ENCODE assay signal across 19 cellular contexts in genomic region chr10:34505338-34505737, GRCh38.
DNase-seq lines count a peak whose midpoint lies in the region; ATAC-seq and TF ChIP-seq lines count a peak whose summit lies in the region.
"Had no signal": no experiment of that assay in that cellular context is flagged by ENCODE, and none has a peak within 500 bp of the region (broad histone marks: within the 10 kb centered on the region; RNA-seq: fewer than 3 reads in every experiment).

No MANE protein-coding gene starts in this region.

- POLR2A ChIA-PET in PC-3 (lab: Charles Lee; ENCODE audit: unreplicated experiment) = no interaction called here

- H3K9me3 Mint-ChIP-seq in GM23338 (no peaks in the 10 kb centered on the region), mesothelial cell of epicardium (no peaks in the 10 kb centered on the region)
- H3K9me3 Mint-ChIP-seq: stimulated activated effector memory CD8-positive, alpha-beta T cell treated with anti-CD3 and anti-CD28 coated beads, Interleukin-12 subunit alpha, Interleukin-12 subunit beta, amount 100 ng/mL, for 72 hours had no signal

- peak overlapping the region; percentile 90 for H3K27ac Mint-ChIP-seq in GM23338
- peak overlapping the region; percentile 7 for H3K27ac Mint-ChIP-seq in mesothelial cell of epicardium
- H3K27ac Mint-ChIP-seq: stimulated activated effector memory CD8-positive, alpha-beta T cell treated with anti-CD3 and anti-CD28 coated beads, Interleukin-12 subunit alpha, Interleukin-12 subunit beta, amount 100 ng/mL, for 72 hours had no signal

- DNase-seq in GM23338 (ENCODE audit: low spot score) (no peak), PC-3 (no peak), choroid plexus epithelial cell (ENCODE audit: low read depth) (peak; percentile 82), mesothelial cell of epicardium (ENCODE audit: low spot score in 2 of 2, unreplicated experiment in 2 of 2) (no peak), NCI-H1436 (lab: John Stamatoyannopoulos, UW) (no peak)
- DNase-seq: activated CD4-positive, alpha-beta T cell treated with anti-CD3 and anti-CD28 coated beads, Interleukin-2, amount 50 U/mL, for 4 hours; activated CD8-positive, alpha-beta memory T cell treated with anti-CD3 and anti-CD28 coated beads, Interleukin-2, amount 50 U/mL, for 48 hours; cortex of kidney; Kasumi-1; NCI-H1105; NCI-H2107; NCI-H524 treated with DMSO at 0.1 percent for 48 hours had no signal

- H4K20me1 ChIP-seq in GM23338 (replicated peaks; ENCODE audit: insufficient read depth) = no peaks in the 10 kb centered on the region
- H4K20me1 ChIP-seq in PC-3 (ENCODE audit: low read length) = peaks cover 5% of the 10 kb centered on the region; the same call in 1 of the 2 replicates

- H3K9me2 ChIP-seq in GM23338 (ENCODE audit: insufficient read depth) (0 out of 2 replicates have a peak, but pooled peaks cover 6% of the 10 kb centered on the region), PC-3 (replicated peaks; ENCODE audit: low read length) (no peaks in the 10 kb centered on the region)

- intact Hi-C loops in PC-3 (cut with micrococcal nuclease) = no loop called here

- no peaks in the 10 kb centered on the region; the same call in 2 of the 3 replicates for H3K36me3 Mint-ChIP-seq in GM23338 (ENCODE audit: low read depth)
- H3K36me3 Mint-ChIP-seq in mesothelial cell of epicardium = peaks cover 6% of the 10 kb centered on the region
- H3K36me3 Mint-ChIP-seq: stimulated activated effector memory CD8-positive, alpha-beta T cell treated with anti-CD3 and anti-CD28 coated beads, Interleukin-12 subunit alpha, Interleukin-12 subunit beta, amount 100 ng/mL, for 72 hours had no signal

- TF ChIP-seq CTCF in GM23338 (conservative IDR thresholded peaks at IDR 0.05; ENCODE audit: low read depth in 2 of 2) (no peak), PC-3 (conservative IDR thresholded peaks at IDR 0.05; ENCODE audit: low read depth, low read length) (no peak), choroid plexus epithelial cell (conservative IDR thresholded peaks at IDR 0.05; ENCODE audit: low read depth, low read length) (no peak), mesothelial cell of epicardium (IDR thresholded peaks at IDR 0.05; ENCODE audit: unreplicated experiment) (no peak)

- H3K36me3 ChIP-seq in GM23338 (ENCODE audit: insufficient read depth) (no peaks in the 10 kb centered on the region), PC-3 (ENCODE audit: low read depth, low read length) (no peaks in the 10 kb centered on the region)
- H3K36me3 ChIP-seq: breast epithelium, prostate gland, suprapubic skin had no signal

- no peak overlapping the region for H3K4me3 ChIP-seq in GM23338
- no peak overlapping the region for H3K4me3 ChIP-seq in PC-3 (ENCODE audit: low read length)
- no peak overlapping the region for H3K4me3 ChIP-seq in choroid plexus epithelial cell (ENCODE audit: low read depth, low read length)
- H3K4me3 ChIP-seq: breast epithelium, prostate gland, suprapubic skin had no signal

- H3K9me3 ChIP-seq in PC-3 (ENCODE audit: low read length) = no peaks in the 10 kb centered on the region
- H3K9me3 ChIP-seq: breast epithelium, prostate gland, suprapubic skin had no signal

- H3K79me2 ChIP-seq in GM23338 (replicated peaks; ENCODE audit: insufficient read depth) (peaks cover 12% of the 10 kb centered on the region; the same call in 1 of the 2 replicates), PC-3 (ENCODE audit: low read length) (no peaks in the 10 kb centered on the region)

- H3K4me1 ChIP-seq in GM23338 (ENCODE audit: insufficient read depth) (peaks cover 29% of the 10 kb centered on the region), PC-3 (ENCODE audit: insufficient read depth, low read length) (peaks cover 14% of the 10 kb centered on the region)
- H3K4me1 ChIP-seq: breast epithelium had no signal

- H3K4me2 ChIP-seq in GM23338 (peak overlapping the region; percentile 47), PC-3 (ENCODE audit: low read length) (no peak overlapping the region; the same call in 1 of the 2 replicates)

- H3K27me3 Mint-ChIP-seq in GM23338 (ENCODE audit: insufficient read depth, low read depth, poor library complexity) = peaks cover 4% of the 10 kb centered on the region
- no peaks in the 10 kb centered on the region for H3K27me3 Mint-ChIP-seq in mesothelial cell of epicardium (ENCODE audit: low read depth)

- BruUV-seq in PC-3 (replicated peaks; lab: Mats Ljungman, UMichigan) = no TSS peak

- H2AFZ ChIP-seq in GM23338 (no peak overlapping the region), PC-3 (ENCODE audit: low read length) (no peak overlapping the region)

- CTCF ChIA-PET in PC-3 (lab: Charles Lee) = no interaction called here

- H3K27ac ChIP-seq in GM23338 (ENCODE audit: low read depth) (peak overlapping the region; percentile 27; the same call in 1 of the 2 replicates), PC-3 (ENCODE audit: low read length) (no peak overlapping the region)
- H3K27ac ChIP-seq: breast epithelium, suprapubic skin had no signal

- no peak overlapping the region for H3K9ac ChIP-seq in PC-3 (ENCODE audit: low read length)

- no peak overlapping the region for H3K4me3 Mint-ChIP-seq in GM23338
- no peak overlapping the region for H3K4me3 Mint-ChIP-seq in mesothelial cell of epicardium
- H3K4me3 Mint-ChIP-seq: stimulated activated effector memory CD8-positive, alpha-beta T cell treated with anti-CD3 and anti-CD28 coated beads, Interleukin-12 subunit alpha, Interleukin-12 subunit beta, amount 100 ng/mL, for 72 hours had no signal

- H3K4me1 Mint-ChIP-seq in GM23338 (peaks cover 45% of the 10 kb centered on the region), mesothelial cell of epicardium (peaks cover 3% of the 10 kb centered on the region)
- H3K4me1 Mint-ChIP-seq: stimulated activated effector memory CD8-positive, alpha-beta T cell treated with anti-CD3 and anti-CD28 coated beads, Interleukin-12 subunit alpha, Interleukin-12 subunit beta, amount 100 ng/mL, for 72 hours had no signal

- H3F3A ChIP-seq in GM23338 (replicated peaks; ENCODE audit: low read depth) (no peaks in the 10 kb centered on the region), PC-3 (ENCODE audit: low read length, unreplicated experiment) (no peaks in the 10 kb centered on the region)

- H3K27me3 ChIP-seq in GM23338 (ENCODE audit: insufficient read depth) (no peaks in the 10 kb centered on the region), PC-3 (ENCODE audit: low read length) (no peaks in the 10 kb centered on the region)
- H3K27me3 ChIP-seq: breast epithelium, suprapubic skin had no signal

- ATAC-seq in GM23338 (peak; percentile 49), PC-3 (peak; percentile 4; the same call in 1 of the 2 replicates), HG03025 (IDR thresholded peaks at IDR 0.05; ENCODE audit: low FRiP score, unreplicated experiment) (no peak), HG03196 (IDR thresholded peaks at IDR 0.05; ENCODE audit: unreplicated experiment) (no peak), GM19351 (IDR thresholded peaks at IDR 0.05; ENCODE audit: unreplicated experiment) (no peak)
- ATAC-seq: stimulated activated effector memory CD8-positive, alpha-beta T cell treated with anti-CD3 and anti-CD28 coated beads, Interleukin-12 subunit alpha, Interleukin-12 subunit beta, amount 100 ng/mL, for 72 hours had no signal

TF ChIP-seq in GM23338, 12 proteins besides CTCF, POLR2A, EP300 and RAD21:
- TF ChIP-seq EZH2phosphoT487 (IDR thresholded peaks at IDR 0.05; ENCODE audit: unreplicated experiment) (no peak), STAT1 (IDR thresholded peaks at IDR 0.05; ENCODE audit: unreplicated experiment) (no peak), ZNF331 (CRISPR knock-in tag; IDR thresholded peaks at IDR 0.05; ENCODE audit: low read depth) (no peak), ZNF114 (CRISPR knock-in tag; IDR thresholded peaks at IDR 0.05) (no peak), ETS1 (IDR thresholded peaks at IDR 0.05) (no peak), REST (IDR thresholded peaks at IDR 0.05; ENCODE audit: unreplicated experiment) (no peak), EZH2 (IDR thresholded peaks at IDR 0.05; ENCODE audit: low read depth, unreplicated experiment) (no peak), POLR2AphosphoS5 (IDR thresholded peaks at IDR 0.05; ENCODE audit: low read depth) (no peak), NANOG (IDR thresholded peaks at IDR 0.05; ENCODE audit: borderline replicate concordance) (no peak)

Comparison
In these comparisons a context has a peak if more than half of its experiments do, and no peak if none do; other contexts are left out.
1. ATAC-seq: peak in GM23338 (single experiment) and PC-3 (single experiment); none in HG03025 (single experiment), HG03196 (single experiment) and GM19351 (single experiment).